In the genomic region with DNA sequence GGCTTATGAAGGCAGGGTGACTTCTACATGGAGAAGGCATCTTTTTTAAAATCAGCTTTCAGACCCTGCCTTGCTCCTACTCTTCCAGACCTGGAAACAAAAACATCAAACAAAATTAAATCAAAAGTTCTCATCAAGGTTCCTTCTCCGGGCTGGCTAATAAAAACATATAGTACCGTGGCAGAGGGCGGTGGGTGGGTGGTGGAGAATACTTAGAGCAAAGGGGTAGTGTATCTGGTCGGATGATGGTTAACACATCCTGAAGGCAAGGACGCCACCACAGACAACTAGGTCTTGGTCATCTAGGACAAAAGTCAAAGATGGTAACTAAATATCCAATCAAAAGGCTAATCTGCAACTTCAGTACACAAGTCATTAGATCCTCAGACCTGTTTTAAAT, we compare ENCODE assay signal across 12 cellular contexts. TPM values are rescaled to one million over a fixed set of nuclear protein-coding genes. Genes with fewer than 3 reads are reported as not detected.
DNase-seq lines count a peak whose midpoint lies in the region; ATAC-seq and TF ChIP-seq lines count a peak whose summit lies in the region.
"Had no signal": no experiment of that assay in that cellular context is flagged by ENCODE, and none has a peak within 500 bp of the region (broad histone marks: within the 10 kb centered on the region; RNA-seq: fewer than 3 reads in every experiment).

No MANE protein-coding gene starts in this region.

- DNase-seq in activated CD4-positive, alpha-beta T cell treated with anti-CD3 and anti-CD28 coated beads, Interleukin-2, amount 10 ng/mL, durations not matched to agents 24 days and 14 days = peak; percentile 62
- DNase-seq in activated CD4-positive, alpha-beta T cell treated with anti-CD3 and anti-CD28 coated beads for 4 hours = no peak
- DNase-seq in OCI-LY7 (ENCODE audit: low spot score) (no peak), GM10266 (ENCODE audit: extremely low spot score) (no peak), NCI-H1105 treated with DMSO at 0.1 percent for 48 hours (lab: John Stamatoyannopoulos, UW) (no peak)
- no peak for DNase-seq in effector memory CD8-positive, alpha-beta T cell
- DNase-seq in stimulated activated effector memory CD8-positive, alpha-beta T cell treated with anti-CD3 and anti-CD28 coated beads, Interleukin-12 subunit alpha, Interleukin-12 subunit beta, amount 100 ng/mL, for 72 hours (ENCODE audit: low spot score in 2 of 2) = no peak
- DNase-seq: ACHN, kidney had no signal

- no peaks in the 10 kb centered on the region for H3K9me3 ChIP-seq in OCI-LY7 (ENCODE audit: low read length)

- peak overlapping the region; percentile 87 for H3K4me3 Mint-ChIP-seq in activated CD4-positive, alpha-beta T cell treated with anti-CD3 and anti-CD28 coated beads, Interleukin-2, amount 10 ng/mL, durations not matched to agents 24 days and 14 days
- H3K4me3 Mint-ChIP-seq in effector memory CD8-positive, alpha-beta T cell = peak overlapping the region; percentile 4 to 93
- H3K4me3 Mint-ChIP-seq in stimulated activated effector memory CD8-positive, alpha-beta T cell treated with anti-CD3 and anti-CD28 coated beads, Interleukin-12 subunit alpha, Interleukin-12 subunit beta, amount 100 ng/mL, for 72 hours = peak overlapping the region; percentile 90

- no TSS peak for BruUV-seq in OCI-LY7 (replicated peaks; lab: Mats Ljungman, UMichigan)

- peaks cover 65% of the 10 kb centered on the region for H3K4me1 ChIP-seq in OCI-LY7 (ENCODE audit: insufficient read depth, low read length, poor library complexity, severe bottlenecking)

- TF ChIP-seq CTCF in OCI-LY7 (conservative IDR thresholded peaks at IDR 0.05; ENCODE audit: low read length) (no peak), GM10266 (IDR thresholded peaks at IDR 0.05; ENCODE audit: control insufficient read depth, insufficient read depth, low read depth, missing control alignments) (no peak)

- H3K4me2 ChIP-seq in OCI-LY7 (ENCODE audit: low read length) = peak overlapping the region; percentile 94

- H3K27ac Mint-ChIP-seq in activated CD4-positive, alpha-beta T cell treated with anti-CD3 and anti-CD28 coated beads, Interleukin-2, amount 10 ng/mL, durations not matched to agents 24 days and 14 days = peak overlapping the region; percentile 99
- peak overlapping the region; percentile 99 to 100 for H3K27ac Mint-ChIP-seq in effector memory CD8-positive, alpha-beta T cell
- H3K27ac Mint-ChIP-seq in stimulated activated effector memory CD8-positive, alpha-beta T cell treated with anti-CD3 and anti-CD28 coated beads, Interleukin-12 subunit alpha, Interleukin-12 subunit beta, amount 100 ng/mL, for 72 hours = peak overlapping the region; percentile 99

- CTCF ChIA-PET in OCI-LY7 (lab: Charles Lee; ENCODE audit: unreplicated experiment) = no interaction called here

- H3K9me2 ChIP-seq in OCI-LY7 (ENCODE audit: insufficient read depth, low read length) = no peaks in the 10 kb centered on the region

- H3K36me3 ChIP-seq in OCI-LY7 (ENCODE audit: insufficient read depth, low read length) = peaks cover 40% of the 10 kb centered on the region; the same call in 1 of the 2 replicates

- peaks cover 55% of the 10 kb centered on the region for H3K79me2 ChIP-seq in OCI-LY7 (ENCODE audit: insufficient read depth, low read depth, low read length)

- no peak overlapping the region for H2AFZ ChIP-seq in OCI-LY7 (ENCODE audit: low read length)

- H3K4me3 ChIP-seq in OCI-LY7 (ENCODE audit: low read depth, low read length, poor library complexity, severe bottlenecking) = peak overlapping the region; percentile 91

- H3K36me3 Mint-ChIP-seq in activated CD4-positive, alpha-beta T cell treated with anti-CD3 and anti-CD28 coated beads, Interleukin-2, amount 10 ng/mL, durations not matched to agents 24 days and 14 days (ENCODE audit: low read depth) = peaks cover 43% of the 10 kb centered on the region
- H3K36me3 Mint-ChIP-seq in effector memory CD8-positive, alpha-beta T cell (ENCODE audit: insufficient read depth) = peaks cover 28% of the 10 kb centered on the region
- peaks cover 73% of the 10 kb centered on the region for H3K36me3 Mint-ChIP-seq in stimulated activated effector memory CD8-positive, alpha-beta T cell treated with anti-CD3 and anti-CD28 coated beads, Interleukin-12 subunit alpha, Interleukin-12 subunit beta, amount 100 ng/mL, for 72 hours

- H3K4me1 Mint-ChIP-seq in activated CD4-positive, alpha-beta T cell treated with anti-CD3 and anti-CD28 coated beads, Interleukin-2, amount 10 ng/mL, durations not matched to agents 24 days and 14 days = peaks cover 66% of the 10 kb centered on the region
- peaks cover 47 to 54% of the 10 kb centered on the region in 2 donors for H3K4me1 Mint-ChIP-seq in effector memory CD8-positive, alpha-beta T cell (ENCODE audit: low read depth in 2 of 2)
- H3K4me1 Mint-ChIP-seq in stimulated activated effector memory CD8-positive, alpha-beta T cell treated with anti-CD3 and anti-CD28 coated beads, Interleukin-12 subunit alpha, Interleukin-12 subunit beta, amount 100 ng/mL, for 72 hours = peaks cover 64% of the 10 kb centered on the region

- no peak overlapping the region for H3K27ac ChIP-seq in OCI-LY7 (ENCODE audit: low read depth, low read length, poor library complexity, severe bottlenecking)

- intact Hi-C loops in activated CD4-positive, alpha-beta T cell treated with anti-CD3 and anti-CD28 coated beads, Interleukin-2, amount 10 ng/mL, durations not matched to agents 24 days and 14 days (cut with micrococcal nuclease) = loop anchor here (5.0 kb wide), 2 partner anchors 150 to 265 kb away; no protein-coding TSS in a partner anchor
- intact Hi-C loops in OCI-LY7 (cut with micrococcal nuclease; ENCODE audit: unreplicated experiment) = loop anchor here (5.0 kb wide), 1 partner anchor 265 kb away; no protein-coding TSS in a partner anchor

- no peaks in the 10 kb centered on the region for H4K20me1 ChIP-seq in OCI-LY7 (ENCODE audit: insufficient read depth, low read length)

- ATAC-seq in effector memory CD8-positive, alpha-beta T cell (replicated peaks) = no peak
- ATAC-seq in stimulated activated effector memory CD8-positive, alpha-beta T cell treated with anti-CD3 and anti-CD28 coated beads, Interleukin-12 subunit alpha, Interleukin-12 subunit beta, amount 100 ng/mL, for 72 hours = no peak
- ATAC-seq in GM18502 (IDR thresholded peaks at IDR 0.05; ENCODE audit: poor library complexity, unreplicated experiment) = no peak

- H3K27me3 Mint-ChIP-seq in activated CD4-positive, alpha-beta T cell treated with anti-CD3 and anti-CD28 coated beads, Interleukin-2, amount 10 ng/mL, durations not matched to agents 24 days and 14 days = peaks cover 4% of the 10 kb centered on the region
- no peaks in the 10 kb centered on the region for H3K27me3 Mint-ChIP-seq in effector memory CD8-positive, alpha-beta T cell

- H3K9me3 Mint-ChIP-seq in activated CD4-positive, alpha-beta T cell treated with anti-CD3 and anti-CD28 coated beads, Interleukin-2, amount 10 ng/mL, durations not matched to agents 24 days and 14 days = no peaks in the 10 kb centered on the region
- H3K9me3 Mint-ChIP-seq in effector memory CD8-positive, alpha-beta T cell = no peaks in the 10 kb centered on the region
- H3K9me3 Mint-ChIP-seq in stimulated activated effector memory CD8-positive, alpha-beta T cell treated with anti-CD3 and anti-CD28 coated beads, Interleukin-12 subunit alpha, Interleukin-12 subunit beta, amount 100 ng/mL, for 72 hours = no peaks in the 10 kb centered on the region

- POLR2A ChIA-PET in OCI-LY7 (lab: Charles Lee) = interaction anchor here (1.3 to 4.2 kb wide), 3 partner anchors 8 to 13 kb away, joined by 3 to 47 read pairs (median 4); a partner anchor contains a TSS

RNA-seq across cellular contexts. Expression of a gene that starts 1.8 kb away (rescaled TPM):
- total RNA-seq in activated CD4-positive, alpha-beta T cell treated with anti-CD3 and anti-CD28 coated beads, Interleukin-2, amount 10 ng/mL, durations not matched to agents 24 days and 14 days = 255 and 266 TPM in 2 replicates
- 88.6 and 154 TPM in 2 replicates for total RNA-seq in OCI-LY7 (2014; rRNA removed; shearing (Covaris generic))
- total RNA-seq in OCI-LY7 (2022) = 115 and 117 TPM in 2 replicates

RNA-seq across cellular contexts. Expression of a gene that starts 10.9 kb away (rescaled TPM):
- 9.7 and 10.3 TPM in 2 replicates for total RNA-seq in activated CD4-positive, alpha-beta T cell treated with anti-CD3 and anti-CD28 coated beads, Interleukin-2, amount 10 ng/mL, durations not matched to agents 24 days and 14 days
- 5.6 and 6.6 TPM in 2 replicates for total RNA-seq in OCI-LY7 (2014; rRNA removed; shearing (Covaris generic))
- total RNA-seq in OCI-LY7 (2022) = 15.1 and 15.6 TPM in 2 replicates

RNA-seq across cellular contexts. Expression of a gene that starts 56.9 kb away (rescaled TPM):
- total RNA-seq in activated CD4-positive, alpha-beta T cell treated with anti-CD3 and anti-CD28 coated beads, Interleukin-2, amount 10 ng/mL, durations not matched to agents 24 days and 14 days = not detected in 2 replicates
- not detected in 2 replicates for total RNA-seq in OCI-LY7 (2014; rRNA removed; shearing (Covaris generic))
- not detected in 2 replicates for total RNA-seq in OCI-LY7 (2022)
- total RNA-seq: cerebellum, kidney, myocyte had no signal
